8 cellular contexts compared by ENCODE assay signal in genomic region chr20:1965520-1966278, GRCh38. TPM values are rescaled to one million over a fixed set of nuclear protein-coding genes. Genes with fewer than 3 reads are reported as not detected.
DNase-seq lines count a peak whose midpoint lies in the region; ATAC-seq, FAIRE-seq and TF ChIP-seq lines count a peak whose summit lies in the region.

No MANE protein-coding gene starts in this region.

- H3K79me2 ChIP-seq in GM23338 (replicated peaks; ENCODE audit: insufficient read depth) = no peaks in the 10 kb centered on the region

- no peak overlapping the region for H3K9ac ChIP-seq in kidney (ENCODE audit: low read length in 2 of 2)

- H3K4me3 Mint-ChIP-seq in GM23338 = peak overlapping the region; percentile 55

- H3K4me2 ChIP-seq in GM23338 = peak overlapping the region; percentile 77

- H3K4me1 Mint-ChIP-seq in GM23338 = peaks cover 28% of the 10 kb centered on the region

- no peaks in the 10 kb centered on the region for H3K9me3 ChIP-seq in kidney (ENCODE audit: control insufficient read depth in 1 of 2, low read length in 2 of 2)

- ATAC-seq in GM23338 (peak; percentile 83), HG02571 (IDR thresholded peaks at IDR 0.05; ENCODE audit: unreplicated experiment) (no peak)

- TF ChIP-seq CTCF in GM23338 (conservative IDR thresholded peaks at IDR 0.05; ENCODE audit: low read depth in 2 of 2) = peak; percentile 86 to 95
- TF ChIP-seq CTCF in kidney (IDR thresholded peaks at IDR 0.05; ENCODE audit: borderline replicate concordance, extremely low read depth, insufficient read depth) = peak; percentile 90

- intact Hi-C loops in kidney (cut with DNase I) = loop anchor here (5.0 kb wide), 1 partner anchor 207 kb away; no protein-coding TSS in a partner anchor

- no peak for FAIRE-seq in kidney (lab: Jason Lieb, UNC)

- no peak overlapping the region for H3K27ac Mint-ChIP-seq in GM23338

- no peaks in the 10 kb centered on the region for H3K36me3 ChIP-seq in GM23338 (ENCODE audit: insufficient read depth)
- no peaks in the 10 kb centered on the region for H3K36me3 ChIP-seq in kidney (ENCODE audit: control insufficient read depth in 1 of 2, insufficient read depth in 2 of 2, low read length in 2 of 2)

- no peaks in the 10 kb centered on the region for H3K9me2 ChIP-seq in GM23338 (ENCODE audit: insufficient read depth)

- no peaks in the 10 kb centered on the region for H3F3A ChIP-seq in GM23338 (replicated peaks; ENCODE audit: low read depth)

- H3K27ac ChIP-seq in GM23338 (ENCODE audit: low read depth) = no peak overlapping the region
- no peak overlapping the region for H3K27ac ChIP-seq in caudate nucleus (ENCODE audit: low read depth, low read length)
- no peak overlapping the region for H3K27ac ChIP-seq in kidney (ENCODE audit: low read depth in 2 of 2, low read length in 2 of 2)

- H3K36me3 Mint-ChIP-seq in GM23338 (ENCODE audit: low read depth) = no peaks in the 10 kb centered on the region

- no peaks in the 10 kb centered on the region for H4K20me1 ChIP-seq in GM23338 (replicated peaks; ENCODE audit: insufficient read depth)

- H3K4me1 ChIP-seq in GM23338 (ENCODE audit: insufficient read depth) (peaks cover 20% of the 10 kb centered on the region), kidney (ENCODE audit: control insufficient read depth in 1 of 2, insufficient read depth in 1 of 2, low read depth in 1 of 2, low read length in 2 of 2) (no peaks in the 10 kb centered on the region)

- peaks cover 16% of the 10 kb centered on the region for H3K27me3 ChIP-seq in GM23338 (ENCODE audit: insufficient read depth)

- H3K9me3 Mint-ChIP-seq in GM23338 = no peaks in the 10 kb centered on the region

- peak; percentile 89 for DNase-seq in AG20443 (ENCODE audit: low spot score)
- peak; percentile 90 for DNase-seq in GM23338 (ENCODE audit: low spot score)
- DNase-seq in NCI-H2107 (lab: John Stamatoyannopoulos, UW) = peak; percentile 5
- DNase-seq in activated CD4-positive, CD25-positive, alpha-beta regulatory T cell treated with anti-CD3 and anti-CD28 coated beads, Interleukin-2, amount 50 U/mL, for 16 hours (ENCODE audit: low read depth, low spot score) = peak; percentile 62
- DNase-seq in caudate nucleus (lab: John Stamatoyannopoulos, UW) = peak in 53 of 61 donors; percentile 8 to 87 (median 58)
- DNase-seq in kidney = peak; percentile 85
- DNase-seq in stimulated activated CD4-positive, alpha-beta T cell treated with anti-CD3 and anti-CD28 coated beads, Interleukin-1b, Interleukin-23, amount 100 ng/mL, for 1 hour (ENCODE audit: low read depth in 2 of 2) = peak; percentile 41 to 85

- peaks cover 10% of the 10 kb centered on the region for H3K27me3 Mint-ChIP-seq in GM23338 (ENCODE audit: insufficient read depth, low read depth, poor library complexity)

- H2AFZ ChIP-seq in GM23338 = peak overlapping the region; percentile 92

- H3K4me3 ChIP-seq in GM23338 (peak overlapping the region; percentile 50), kidney (ENCODE audit: low read length in 2 of 2) (no peak overlapping the region)

TF ChIP-seq in GM23338, 12 proteins besides CTCF, POLR2A, EP300 and RAD21:
- peak; percentile 75 for TF ChIP-seq CREB1 (CRISPR knock-in tag; IDR thresholded peaks at IDR 0.05; ENCODE audit: low read depth)
- TF ChIP-seq REST (IDR thresholded peaks at IDR 0.05; ENCODE audit: unreplicated experiment) = peak; percentile 17
- no peak for TF ChIP-seq ZNF114 (CRISPR knock-in tag; IDR thresholded peaks at IDR 0.05)

RNA-seq across cellular contexts. Expression of gene PDYN, which starts 28.2 kb away (rescaled TPM):
- 0.24 and 0.47 TPM in 2 replicates for total RNA-seq in GM23338 (2014; rRNA removed; shearing (Covaris generic))
- polyA plus RNA-seq in GM23338 (2016; fragmentation: Nextera tagmentation; extraction: Ambion mirVana) (0.21 and 0.33 TPM in 2 replicates), kidney (ENCODE audit: insufficient read depth, low read depth, low replicate concordance) (not detected)
- total RNA-seq in kidney = not detected

Comparison
In these comparisons a context has a peak if more than half of its experiments do, and no peak if none do; other contexts are left out.
1. DNase-seq: peak in every context shown above with its lines; median percentile 90 in GM23338; 89 in AG20443; 85 in kidney; 63 in stimulated activated CD4-positive, alpha-beta T cell treated with anti-CD3 and anti-CD28 coated beads, Interleukin-1b, Interleukin-23, amount 100 ng/mL, for 1 hour; 62 in activated CD4-positive, CD25-positive, alpha-beta regulatory T cell treated with anti-CD3 and anti-CD28 coated beads, Interleukin-2, amount 50 U/mL, for 16 hours; 58 in caudate nucleus; 5 in NCI-H2107.